ENCODE assay signal across 8 cellular contexts in the genomic region with DNA sequence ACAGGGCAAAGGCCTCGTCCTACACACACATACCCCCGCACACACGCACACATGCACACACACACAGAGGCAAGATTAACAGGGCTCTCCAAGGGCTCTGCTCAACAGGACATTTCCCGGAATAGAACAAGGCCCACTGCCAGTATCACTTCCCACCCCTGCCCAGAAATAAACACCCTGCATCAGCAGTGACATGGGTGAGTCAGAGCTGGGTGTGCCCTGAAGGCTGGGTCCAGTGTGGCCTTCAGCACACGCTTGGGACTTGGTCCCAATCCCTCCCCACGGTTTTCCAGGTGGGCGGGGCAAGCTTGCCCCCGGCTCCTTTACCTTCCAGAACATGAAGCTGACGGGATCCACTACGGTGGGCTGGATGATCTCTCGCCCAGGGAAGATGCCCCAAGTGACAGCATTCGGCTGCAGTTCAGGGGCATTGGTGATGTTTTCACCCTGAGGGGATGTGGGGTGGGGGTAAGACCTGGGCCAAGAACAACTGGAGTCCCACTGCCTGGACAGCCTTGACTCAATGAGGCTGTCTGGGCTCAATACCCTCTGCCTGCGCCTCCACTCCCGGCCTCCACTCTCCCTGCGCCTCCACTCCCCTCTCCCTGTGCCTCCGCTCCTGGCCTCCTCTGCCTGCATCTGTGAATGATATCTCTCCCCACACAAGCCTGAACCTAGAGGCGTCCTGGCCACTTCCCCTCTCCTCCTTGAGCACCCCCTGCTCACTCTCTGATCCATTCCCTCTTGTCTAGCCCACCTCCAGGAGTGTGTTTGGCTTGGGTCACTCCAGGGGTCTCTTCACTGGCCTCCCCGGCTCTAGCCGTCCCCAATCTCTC. TPM values are rescaled to one million over a fixed set of nuclear protein-coding genes. Genes with fewer than 3 reads are reported as not detected.
DNase-seq lines count a peak whose midpoint lies in the region; ATAC-seq lines count a peak whose summit lies in the region.

No MANE protein-coding gene starts in this region.

- peaks cover 0 to 5% (median 0%) of the 10 kb centered on the region in 7 donors for H3K4me1 Mint-ChIP-seq in naive thymus-derived CD4-positive, alpha-beta T cell

- H3K4me3 ChIP-seq in ACC112 (ENCODE audit: low read depth, low read length), result no peak overlapping the region
- H3K4me3 ChIP-seq in naive thymus-derived CD4-positive, alpha-beta T cell (ENCODE audit: low read length), result no peak overlapping the region

- ATAC-seq in naive thymus-derived CD4-positive, alpha-beta T cell, result peak; percentile 87
- ATAC-seq in HG03139 (IDR thresholded peaks at IDR 0.05; ENCODE audit: unreplicated experiment) (no peak), GM21381 (IDR thresholded peaks at IDR 0.05; ENCODE audit: unreplicated experiment) (no peak), GM21390 (IDR thresholded peaks at IDR 0.05; ENCODE audit: unreplicated experiment) (no peak)

- DNase-seq in NOMO-1 (lab: John Stamatoyannopoulos, UW; ENCODE audit: unreplicated experiment in 2 of 2), result peak; percentile 83 to 84
- peak; percentile 42 for DNase-seq in epidermal melanocyte (ENCODE audit: insufficient read length, low spot score)
- DNase-seq in naive thymus-derived CD4-positive, alpha-beta T cell, result no peak
- no peak for DNase-seq in activated CD4-positive, alpha-beta T cell treated with anti-CD3 and anti-CD28 coated beads, Interleukin-2, amount 50 U/mL, for 1 hour

- peaks cover 0 to 25% (median 9%) of the 10 kb centered on the region in 5 donors for H3K36me3 Mint-ChIP-seq in naive thymus-derived CD4-positive, alpha-beta T cell

- peaks cover 6% of the 10 kb centered on the region; the same call in 1 of the 2 replicates for H3K36me3 ChIP-seq in ACC112 (ENCODE audit: insufficient read depth, low read length)
- peaks cover 0 to 63% (median 10%) of the 10 kb centered on the region in 3 experiments for H3K36me3 ChIP-seq in naive thymus-derived CD4-positive, alpha-beta T cell (ENCODE audit: control insufficient read depth in 2 of 3, insufficient read depth in 3 of 3, low read length in 3 of 3)

- no peak overlapping the region for H3K4me3 Mint-ChIP-seq in naive thymus-derived CD4-positive, alpha-beta T cell

- H3K27me3 ChIP-seq in ACC112 (ENCODE audit: insufficient read depth, low read length), result no peaks in the 10 kb centered on the region
- no peaks in the 10 kb centered on the region for H3K27me3 ChIP-seq in naive thymus-derived CD4-positive, alpha-beta T cell (ENCODE audit: control insufficient read depth in 2 of 2, insufficient read depth in 2 of 2, low read length in 2 of 2)

- CTCF ChIA-PET in naive thymus-derived CD4-positive, alpha-beta T cell (lab: Charles Lee), result no interaction called here

- H3K4me1 ChIP-seq in ACC112 (ENCODE audit: control insufficient read depth, insufficient read depth, low read length, unreplicated experiment), result peaks cover 31% of the 10 kb centered on the region
- H3K4me1 ChIP-seq in naive thymus-derived CD4-positive, alpha-beta T cell (ENCODE audit: control insufficient read depth in 2 of 2, insufficient read depth in 2 of 2, low read length in 2 of 2), result no peaks in the 10 kb centered on the region

- H3K27me3 Mint-ChIP-seq in naive thymus-derived CD4-positive, alpha-beta T cell, result no peaks in the 10 kb centered on the region

- intact Hi-C loops in naive thymus-derived CD4-positive, alpha-beta T cell (cut with micrococcal nuclease), result no loop called here

- no peaks in the 10 kb centered on the region for H3K9me3 ChIP-seq in naive thymus-derived CD4-positive, alpha-beta T cell (ENCODE audit: control insufficient read depth in 2 of 3, low read length in 3 of 3)

- no peaks in the 10 kb centered on the region for H3K79me2 ChIP-seq in ACC112 (ENCODE audit: control insufficient read depth, insufficient read depth, low read length, unreplicated experiment)

- peak overlapping the region in 1 of 9 donors; percentile 22 for H3K27ac Mint-ChIP-seq in naive thymus-derived CD4-positive, alpha-beta T cell

- POLR2A ChIA-PET in naive thymus-derived CD4-positive, alpha-beta T cell (lab: Charles Lee), result no interaction called here

- H3K9me3 Mint-ChIP-seq in naive thymus-derived CD4-positive, alpha-beta T cell, result no peaks in the 10 kb centered on the region

- H3K27ac ChIP-seq in ACC112 (ENCODE audit: low read depth, low read length), result peak overlapping the region; percentile 84
- no peak overlapping the region for H3K27ac ChIP-seq in naive thymus-derived CD4-positive, alpha-beta T cell (ENCODE audit: low read depth, low read length)

- no peak overlapping the region for H2AFZ ChIP-seq in ACC112 (ENCODE audit: low read length, unreplicated experiment)

RNA-seq across cellular contexts. Expression of a gene that starts 14.7 kb away (rescaled TPM):
- 10 to 100 TPM; 31.0 to 64.4 (median 55.2) TPM for total RNA-seq in naive thymus-derived CD4-positive, alpha-beta T cell
- 10 to 100 TPM; 10.0 to 10.5 TPM for polyA plus RNA-seq in naive thymus-derived CD4-positive, alpha-beta T cell

RNA-seq across cellular contexts. Expression of a gene that starts 14.9 kb away (rescaled TPM):
- total RNA-seq in naive thymus-derived CD4-positive, alpha-beta T cell, result 10 to 100 TPM; 13.3 to 23.0 (median 20.9) TPM
- polyA plus RNA-seq in naive thymus-derived CD4-positive, alpha-beta T cell, result 1 to 10 TPM; 3.4 to 3.6 TPM

RNA-seq across cellular contexts. Expression of a gene that starts 29.1 kb away (rescaled TPM):
- total RNA-seq in naive thymus-derived CD4-positive, alpha-beta T cell, result under 1 TPM in 1 of 5 experiments, not detected in 4; 0.13 TPM
- under 1 TPM in 1 of 2 donors, not detected in 1; 0.45 TPM for polyA plus RNA-seq in naive thymus-derived CD4-positive, alpha-beta T cell

RNA-seq across cellular contexts. Expression of a gene that starts 55.2 kb away (rescaled TPM):
- 10 to 100 TPM; 28.2 to 82.5 (median 32.7) TPM for total RNA-seq in naive thymus-derived CD4-positive, alpha-beta T cell
- 100 to 1,000 TPM in 1 of 2 donors, 10 to 100 TPM in 1; 96.9 to 108 TPM for polyA plus RNA-seq in naive thymus-derived CD4-positive, alpha-beta T cell

RNA-seq across cellular contexts. Expression of a gene that starts 56.5 kb away (rescaled TPM):
- total RNA-seq in naive thymus-derived CD4-positive, alpha-beta T cell, result not detected
- polyA plus RNA-seq in naive thymus-derived CD4-positive, alpha-beta T cell, result not detected

Comparison
In these comparisons a context has a peak if more than half of its experiments do, and no peak if none do; other contexts are left out.
1. DNase-seq: peak in NOMO-1 (2 of 2) and epidermal melanocyte (single experiment); none in naive thymus-derived CD4-positive, alpha-beta T cell (0 of 9) and activated CD4-positive, alpha-beta T cell treated with anti-CD3 and anti-CD28 coated beads, Interleukin-2, amount 50 U/mL, for 1 hour (single experiment).